ENCODE assay signal across 1 cellular context in the genomic region with DNA sequence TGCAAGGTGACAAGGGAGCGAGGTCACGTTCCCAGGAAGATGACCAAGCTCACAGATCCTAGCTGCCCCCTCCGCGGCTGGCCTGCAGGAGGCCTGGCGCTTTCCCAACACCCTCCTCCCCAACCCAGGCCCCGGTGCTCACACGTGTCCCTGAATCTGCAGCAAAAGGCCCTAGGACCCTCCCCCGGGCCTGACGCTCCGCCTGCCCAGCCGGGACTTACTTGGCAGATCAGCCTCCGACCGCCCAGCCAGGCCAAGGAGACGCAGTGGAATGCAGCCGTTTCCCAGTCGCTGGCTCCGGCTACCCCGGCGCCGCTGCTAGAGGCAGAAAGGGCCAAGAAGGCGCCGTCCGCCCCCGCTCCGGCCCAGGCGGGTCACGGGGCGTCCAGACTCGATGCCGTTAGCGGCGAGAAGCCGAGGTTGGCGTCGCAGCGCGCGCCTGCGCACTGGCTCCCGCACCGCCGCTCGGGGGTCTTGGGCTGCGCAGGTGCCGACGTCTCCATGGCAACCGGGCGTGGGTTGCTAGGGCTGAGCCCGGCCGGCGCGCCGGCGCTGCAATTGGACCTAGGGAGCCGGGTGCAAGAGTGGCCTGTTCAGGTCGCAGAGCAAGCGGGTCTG.
A peak's percentile ranks its signal among the peaks of the same experiment; 100 is the strongest.
TF ChIP-seq lines count a peak whose summit lies in the region.

Gene PNMA8A, minus strand, starts transcription at position 448 of the 618 bp plus-strand sequence. CDS start 528 bp downstream, outside the sequence.

TF ChIP-seq in WTC11, 78 proteins besides CTCF, POLR2A, EP300 and RAD21 (continued from another document):
- TF ChIP-seq KAT7 (CRISPR knock-in tag; IDR thresholded peaks at IDR 0.05; ENCODE audit: borderline replicate concordance) (no peak), NR3C1 (CRISPR knock-in tag; conservative IDR thresholded peaks at IDR 0.05; ENCODE audit: low read depth) (no peak), ELF4 (CRISPR knock-in tag; IDR thresholded peaks at IDR 0.05; ENCODE audit: low read depth) (no peak), NFE2L1 (CRISPR knock-in tag; IDR thresholded peaks at IDR 0.05) (no peak; the same call in 1 of the 2 replicates), USF2 (CRISPR knock-in tag; IDR thresholded peaks at IDR 0.05) (peak; percentile 34), ATF2 (CRISPR knock-in tag; IDR thresholded peaks at IDR 0.05; ENCODE audit: borderline replicate concordance, low read depth) (no peak)
- TF ChIP-seq, protein P1, sequence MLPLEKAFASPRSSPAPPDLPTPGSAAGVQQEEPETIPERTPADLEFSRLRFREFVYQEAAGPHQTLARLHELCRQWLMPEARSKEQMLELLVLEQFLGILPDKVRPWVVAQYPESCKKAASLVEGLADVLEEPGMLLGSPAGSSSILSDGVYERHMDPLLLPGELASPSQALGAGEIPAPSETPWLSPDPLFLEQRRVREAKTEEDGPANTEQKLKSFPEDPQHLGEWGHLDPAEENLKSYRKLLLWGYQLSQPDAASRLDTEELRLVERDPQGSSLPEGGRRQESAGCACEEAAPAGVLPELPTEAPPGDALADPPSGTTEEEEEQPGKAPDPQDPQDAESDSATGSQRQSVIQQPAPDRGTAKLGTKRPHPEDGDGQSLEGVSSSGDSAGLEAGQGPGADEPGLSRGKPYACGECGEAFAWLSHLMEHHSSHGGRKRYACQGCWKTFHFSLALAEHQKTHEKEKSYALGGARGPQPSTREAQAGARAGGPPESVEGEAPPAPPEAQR (CRISPR knock-in tag; IDR thresholded peaks at IDR 0.05) = no peak
